ENCODE assay signal across 1 cellular context in the genomic region with DNA sequence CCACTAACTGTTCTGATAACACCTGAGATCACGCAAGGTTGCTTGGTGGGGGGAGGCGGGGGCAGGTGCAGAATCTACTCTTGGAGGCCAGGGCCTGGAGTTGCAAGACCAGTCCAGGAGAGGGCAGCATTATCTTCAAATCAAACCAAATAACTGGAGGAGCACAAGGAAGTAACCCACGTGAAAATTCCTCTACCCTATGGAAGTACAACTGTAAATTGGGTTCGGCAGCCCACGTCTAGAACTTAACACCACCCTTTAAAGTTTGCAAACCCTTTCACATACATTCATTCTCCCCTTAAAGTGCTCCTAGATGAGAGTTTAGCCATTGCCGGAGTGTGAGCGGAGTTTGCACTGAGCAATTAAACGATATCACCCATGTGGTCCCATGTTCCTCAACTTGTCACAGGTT.
TF ChIP-seq lines count a peak whose summit lies in the region.

No MANE protein-coding gene starts in this region.

TF ChIP-seq in GM12878, 131 proteins besides CTCF, POLR2A, EP300 and RAD21 (continued from another document):
- TF ChIP-seq BHLHE40 (IDR thresholded peaks at IDR 0.05; ENCODE audit: borderline replicate concordance in 1 of 2, low read depth in 2 of 2, low read length in 1 of 2) (0 out of 4 replicates have a peak, but pooled peaks of 1 of the 2 experiments have one; percentile 26), ETV6 (conservative IDR thresholded peaks at IDR 0.05 in 1 of 2, IDR thresholded peaks at IDR 0.05 in 1 of 2; ENCODE audit: borderline replicate concordance in 1 of 2, low read depth in 1 of 2) (0 out of 4 replicates have a peak, but pooled peaks of 1 of the 2 experiments have one; percentile 29), NR2F1 (conservative IDR thresholded peaks at IDR 0.05) (no peak), IKZF1 (conservative IDR thresholded peaks at IDR 0.05) (peak; percentile 48; the same call in 1 of the 2 replicates), CHD2 (IDR thresholded peaks at IDR 0.05; ENCODE audit: borderline replicate concordance, low read depth, low read length) (no peak), SUZ12 (IDR thresholded peaks at IDR 0.05; ENCODE audit: unreplicated experiment) (no peak), SUPT20H (IDR thresholded peaks at IDR 0.05; ENCODE audit: borderline replicate concordance, control insufficient read depth, low read depth, low read length) (no peak), BRCA1 (IDR thresholded peaks at IDR 0.05; ENCODE audit: low read depth, low read length) (no peak), NRF1 (conservative IDR thresholded peaks at IDR 0.05; ENCODE audit: low read depth, low read length) (no peak), TCF12 (IDR thresholded peaks at IDR 0.05; ENCODE audit: low read depth, low read length) (peak; percentile 81; the same call in 1 of the 2 replicates), YY1 (IDR thresholded peaks at IDR 0.05; ENCODE audit: low read depth, low read length) (0 out of 2 replicates have a peak, but pooled peaks have one; percentile 45), MYC (IDR thresholded peaks at IDR 0.05; ENCODE audit: insufficient read depth, insufficient read length, insufficient replicate concordance, low read length, severe bottlenecking) (no peak), CBFB (IDR thresholded peaks at IDR 0.05; ENCODE audit: low read depth) (no peak), KAT2A (conservative IDR thresholded peaks at IDR 0.05; ENCODE audit: control insufficient read depth, low read depth, low read length) (no peak), SMC3 (IDR thresholded peaks at IDR 0.05; ENCODE audit: borderline replicate concordance, low read length) (peak; percentile 64; the same call in 1 of the 2 replicates), YBX1 (IDR thresholded peaks at IDR 0.05) (no peak), SIX5 (IDR thresholded peaks at IDR 0.05; ENCODE audit: low read depth, low read length, severe bottlenecking) (no peak), LARP7 (IDR thresholded peaks at IDR 0.05) (no peak)
- TF ChIP-seq, protein P1, sequence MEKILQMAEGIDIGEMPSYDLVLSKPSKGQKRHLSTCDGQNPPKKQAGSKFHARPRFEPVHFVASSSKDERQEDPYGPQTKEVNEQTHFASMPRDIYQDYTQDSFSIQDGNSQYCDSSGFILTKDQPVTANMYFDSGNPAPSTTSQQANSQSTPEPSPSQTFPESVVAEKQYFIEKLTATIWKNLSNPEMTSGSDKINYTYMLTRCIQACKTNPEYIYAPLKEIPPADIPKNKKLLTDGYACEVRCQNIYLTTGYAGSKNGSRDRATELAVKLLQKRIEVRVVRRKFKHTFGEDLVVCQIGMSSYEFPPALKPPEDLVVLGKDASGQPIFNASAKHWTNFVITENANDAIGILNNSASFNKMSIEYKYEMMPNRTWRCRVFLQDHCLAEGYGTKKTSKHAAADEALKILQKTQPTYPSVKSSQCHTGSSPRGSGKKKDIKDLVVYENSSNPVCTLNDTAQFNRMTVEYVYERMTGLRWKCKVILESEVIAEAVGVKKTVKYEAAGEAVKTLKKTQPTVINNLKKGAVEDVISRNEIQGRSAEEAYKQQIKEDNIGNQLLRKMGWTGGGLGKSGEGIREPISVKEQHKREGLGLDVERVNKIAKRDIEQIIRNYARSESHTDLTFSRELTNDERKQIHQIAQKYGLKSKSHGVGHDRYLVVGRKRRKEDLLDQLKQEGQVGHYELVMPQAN (conservative IDR thresholded peaks at IDR 0.05) = no peak
- TF ChIP-seq, protein P2, sequence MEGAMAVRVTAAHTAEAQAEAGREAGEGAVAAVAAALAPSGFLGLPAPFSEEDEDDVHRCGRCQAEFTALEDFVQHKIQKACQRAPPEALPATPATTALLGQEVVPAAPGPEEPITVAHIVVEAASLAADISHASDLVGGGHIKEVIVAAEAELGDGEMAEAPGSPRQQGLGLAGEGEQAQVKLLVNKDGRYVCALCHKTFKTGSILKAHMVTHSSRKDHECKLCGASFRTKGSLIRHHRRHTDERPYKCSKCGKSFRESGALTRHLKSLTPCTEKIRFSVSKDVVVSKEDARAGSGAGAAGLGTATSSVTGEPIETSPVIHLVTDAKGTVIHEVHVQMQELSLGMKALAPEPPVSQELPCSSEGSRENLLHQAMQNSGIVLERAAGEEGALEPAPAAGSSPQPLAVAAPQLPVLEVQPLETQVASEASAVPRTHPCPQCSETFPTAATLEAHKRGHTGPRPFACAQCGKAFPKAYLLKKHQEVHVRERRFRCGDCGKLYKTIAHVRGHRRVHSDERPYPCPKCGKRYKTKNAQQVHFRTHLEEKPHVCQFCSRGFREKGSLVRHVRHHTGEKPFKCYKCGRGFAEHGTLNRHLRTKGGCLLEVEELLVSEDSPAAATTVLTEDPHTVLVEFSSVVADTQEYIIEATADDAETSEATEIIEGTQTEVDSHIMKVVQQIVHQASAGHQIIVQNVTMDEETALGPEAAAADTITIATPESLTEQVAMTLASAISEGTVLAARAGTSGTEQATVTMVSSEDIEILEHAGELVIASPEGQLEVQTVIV (IDR thresholded peaks at IDR 0.05; ENCODE audit: borderline replicate concordance, partially characterized antibody) = no peak
- TF ChIP-seq, protein P3, sequence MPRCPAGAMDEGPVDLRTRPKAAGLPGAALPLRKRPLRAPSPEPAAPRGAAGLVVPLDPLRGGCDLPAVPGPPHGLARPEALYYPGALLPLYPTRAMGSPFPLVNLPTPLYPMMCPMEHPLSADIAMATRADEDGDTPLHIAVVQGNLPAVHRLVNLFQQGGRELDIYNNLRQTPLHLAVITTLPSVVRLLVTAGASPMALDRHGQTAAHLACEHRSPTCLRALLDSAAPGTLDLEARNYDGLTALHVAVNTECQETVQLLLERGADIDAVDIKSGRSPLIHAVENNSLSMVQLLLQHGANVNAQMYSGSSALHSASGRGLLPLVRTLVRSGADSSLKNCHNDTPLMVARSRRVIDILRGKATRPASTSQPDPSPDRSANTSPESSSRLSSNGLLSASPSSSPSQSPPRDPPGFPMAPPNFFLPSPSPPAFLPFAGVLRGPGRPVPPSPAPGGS (IDR thresholded peaks at IDR 0.05; ENCODE audit: borderline replicate concordance, insufficient read depth, low read depth, low read length, poor library complexity, severe bottlenecking) = no peak
- TF ChIP-seq, protein P4, sequence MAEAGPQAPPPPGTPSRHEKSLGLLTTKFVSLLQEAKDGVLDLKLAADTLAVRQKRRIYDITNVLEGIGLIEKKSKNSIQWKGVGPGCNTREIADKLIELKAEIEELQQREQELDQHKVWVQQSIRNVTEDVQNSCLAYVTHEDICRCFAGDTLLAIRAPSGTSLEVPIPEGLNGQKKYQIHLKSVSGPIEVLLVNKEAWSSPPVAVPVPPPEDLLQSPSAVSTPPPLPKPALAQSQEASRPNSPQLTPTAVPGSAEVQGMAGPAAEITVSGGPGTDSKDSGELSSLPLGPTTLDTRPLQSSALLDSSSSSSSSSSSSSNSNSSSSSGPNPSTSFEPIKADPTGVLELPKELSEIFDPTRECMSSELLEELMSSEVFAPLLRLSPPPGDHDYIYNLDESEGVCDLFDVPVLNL (IDR thresholded peaks at IDR 0.05; ENCODE audit: low read depth, low read length) = no peak
TF ChIP-seq in GM12878: peak in this region for 7.
